In the genomic region with DNA sequence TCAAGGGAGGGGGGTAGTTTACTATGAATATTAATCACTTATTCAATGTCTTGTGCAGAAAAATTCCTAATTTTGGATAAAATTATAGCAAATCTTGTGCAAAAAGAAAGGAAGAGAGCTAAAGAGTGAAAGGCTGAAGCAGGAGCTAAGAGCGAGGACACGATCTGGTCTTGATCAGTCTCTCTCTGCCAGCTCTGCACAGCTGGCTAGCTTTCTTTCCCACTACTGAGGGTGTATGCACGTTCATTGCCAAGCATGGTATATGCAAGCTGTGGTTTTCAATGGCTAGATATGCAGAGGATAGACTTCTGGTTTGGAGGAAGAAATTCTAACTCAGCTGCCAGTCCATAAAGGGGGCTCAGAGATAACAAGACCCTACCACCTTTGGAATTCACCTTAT, we compare ENCODE assay signal across 25 cellular contexts.
"Had no signal": no experiment of that assay in that cellular context is flagged by ENCODE, and none has a peak within 500 bp of the region (broad histone marks: within the 10 kb centered on the region; RNA-seq: fewer than 3 reads in every experiment).

No MANE protein-coding gene starts in this region.

- H3K4me1 ChIP-seq: colonic mucosa, esophagus muscularis mucosa, esophagus squamous epithelium, foreskin keratinocyte, gastrocnemius medialis, gastroesophageal sphincter, heart left ventricle, heart right ventricle had no signal

- H3K27me3 Mint-ChIP-seq: dendritic cell treated with granulocyte-macrophage colony-stimulating factor and Interleukin-4, amounts not matched to agents 40 ng/mL and 50 ng/mL, for 4 days; effector memory CD8-positive, alpha-beta T cell had no signal

- H3K9me3 ChIP-seq: colonic mucosa, esophagus muscularis mucosa, esophagus squamous epithelium, gastrocnemius medialis, gastroesophageal sphincter had no signal

- H3K27ac Mint-ChIP-seq: dendritic cell treated with granulocyte-macrophage colony-stimulating factor and Interleukin-4, amounts not matched to agents 40 ng/mL and 50 ng/mL, for 4 days; effector memory CD8-positive, alpha-beta T cell; endodermal cell had no signal

- H3K36me3 ChIP-seq: colonic mucosa, esophagus muscularis mucosa, esophagus squamous epithelium, gastrocnemius medialis, gastroesophageal sphincter, heart left ventricle, heart right ventricle had no signal

- DNase-seq: colonic mucosa; cortex of kidney; dermis blood vessel endothelial cell; dorsolateral prefrontal cortex; effector CD4-positive, alpha-beta T cell; effector CD8-positive, alpha-beta T cell; effector memory CD4-positive, alpha-beta T cell; effector memory CD8-positive, alpha-beta T cell; endodermal cell; erythroblast; esophagus squamous epithelium; foreskin fibroblast; foreskin keratinocyte; foreskin melanocyte; gastrocnemius medialis; glutamatergic neuron; head of caudate nucleus; heart left ventricle; heart right ventricle had no signal

- H3K4me1 Mint-ChIP-seq: endodermal cell had no signal

- H3K4me3 Mint-ChIP-seq: dendritic cell treated with granulocyte-macrophage colony-stimulating factor and Interleukin-4, amounts not matched to agents 40 ng/mL and 50 ng/mL, for 4 days; effector memory CD8-positive, alpha-beta T cell; endodermal cell had no signal

- ATAC-seq: effector memory CD8-positive, alpha-beta T cell; esophagus mucosa; foreskin keratinocyte; gastrocnemius medialis; gastroesophageal sphincter; heart left ventricle; heart right ventricle had no signal

- H3K27me3 ChIP-seq: colonic mucosa, dorsolateral prefrontal cortex, esophagus muscularis mucosa, esophagus squamous epithelium, foreskin keratinocyte, gastrocnemius medialis, gastroesophageal sphincter, heart left ventricle, heart right ventricle had no signal

- H3K9me3 Mint-ChIP-seq: dendritic cell treated with granulocyte-macrophage colony-stimulating factor and Interleukin-4, amounts not matched to agents 40 ng/mL and 50 ng/mL, for 4 days; effector memory CD8-positive, alpha-beta T cell had no signal

- H3K27ac ChIP-seq: colonic mucosa, coronary artery, dorsolateral prefrontal cortex, epithelial cell of prostate, esophagus muscularis mucosa, esophagus squamous epithelium, foreskin keratinocyte, gastrocnemius medialis, gastroesophageal sphincter, heart left ventricle, heart right ventricle had no signal

- H3K4me3 ChIP-seq: colonic mucosa, coronary artery, dorsolateral prefrontal cortex, esophagus muscularis mucosa, esophagus squamous epithelium, gastrocnemius medialis, gastroesophageal sphincter, heart left ventricle, heart right ventricle had no signal
